In the genomic region with DNA sequence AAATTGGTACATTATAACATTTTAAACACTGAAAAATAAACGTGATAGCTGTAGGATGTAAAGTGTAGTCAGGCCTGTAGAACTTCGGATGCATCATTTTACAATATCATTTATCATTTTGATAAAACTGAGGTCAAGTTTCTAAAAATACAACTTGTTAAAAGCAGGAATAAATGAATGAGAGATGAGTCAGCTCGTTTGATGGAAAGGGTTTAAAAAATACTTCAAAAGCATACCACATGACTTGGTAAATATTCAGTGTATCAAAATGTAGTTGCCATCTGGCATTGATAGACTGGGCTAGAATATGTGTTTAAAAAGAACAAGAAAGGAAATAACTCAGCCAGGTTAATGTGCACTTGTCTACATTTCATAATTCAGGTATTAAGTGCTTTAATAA, we compare ENCODE assay signal across 12 cellular contexts.
DNase-seq lines count a peak whose midpoint lies in the region; ATAC-seq and TF ChIP-seq lines count a peak whose summit lies in the region.
"Had no signal": no experiment of that assay in that cellular context is flagged by ENCODE, and none has a peak within 500 bp of the region (broad histone marks: within the 10 kb centered on the region; RNA-seq: fewer than 3 reads in every experiment).

No MANE protein-coding gene starts in this region.

- H3K14ac ChIP-seq in neuronal stem cell (ENCODE audit: low read length), result no peak overlapping the region

- H2BK120ac ChIP-seq in neuronal stem cell (ENCODE audit: low read depth, low read length), result no peak overlapping the region

- no peak overlapping the region for H3K4me2 ChIP-seq in neuronal stem cell (ENCODE audit: insufficient read depth, low read length, poor library complexity, severe bottlenecking)

- H3K79me1 ChIP-seq in neuronal stem cell (ENCODE audit: low read depth, low read length), result no peaks in the 10 kb centered on the region

- DNase-seq in AG08396 (ENCODE audit: low spot score), result peak; percentile 9
- DNase-seq in HS-5 (ENCODE audit: low read depth), result peak; percentile 72
- no peak for DNase-seq in chondrocyte (ENCODE audit: low spot score)
- no peak for DNase-seq in memory B cell (ENCODE audit: low spot score in 2 of 2)
- DNase-seq in Peyer's patch, result no peak
- no peak for DNase-seq in neuronal stem cell (ENCODE audit: low spot score)
- DNase-seq: activated B cell treated with CpG ODN at 0.5 μM for 24 hours; activated naive CD4-positive, alpha-beta T cell treated with anti-CD3 and anti-CD28 coated beads for 36 hours; CD4-positive, alpha-beta memory T cell had no signal

- H2BK15ac ChIP-seq in neuronal stem cell (ENCODE audit: low read length), result no peak overlapping the region

- no peaks in the 10 kb centered on the region for H3K36me3 Mint-ChIP-seq in chondrocyte (ENCODE audit: low read depth)
- peaks cover 3% of the 10 kb centered on the region for H3K36me3 Mint-ChIP-seq in memory B cell

- no peaks in the 10 kb centered on the region for H3K27me3 ChIP-seq in Peyer's patch
- no peaks in the 10 kb centered on the region for H3K27me3 ChIP-seq in neuronal stem cell (ENCODE audit: control insufficient read depth in 3 of 3, insufficient read depth in 3 of 3, low read depth in 1 of 3, low read length in 3 of 3)

- TF ChIP-seq POLR2A in Peyer's patch (IDR thresholded peaks at IDR 0.05), result no peak

- H3K4me1 Mint-ChIP-seq in chondrocyte (ENCODE audit: low read depth), result peaks cover 28% of the 10 kb centered on the region
- peaks cover 2% of the 10 kb centered on the region for H3K4me1 Mint-ChIP-seq in memory B cell

- no peak overlapping the region for H2BK12ac ChIP-seq in neuronal stem cell (ENCODE audit: low read length)

- no peaks in the 10 kb centered on the region for H3K27me3 Mint-ChIP-seq in chondrocyte (ENCODE audit: low read depth)
- no peaks in the 10 kb centered on the region for H3K27me3 Mint-ChIP-seq in memory B cell
- H3K27me3 Mint-ChIP-seq: activated B cell treated with CpG ODN at 0.5 μM for 24 hours; CD4-positive, alpha-beta memory T cell had no signal

- no peak overlapping the region for H3K4ac ChIP-seq in neuronal stem cell (ENCODE audit: low read length)

- no CpG with 5 or more reads among the region's 3 CpGs for WGBS in neuronal stem cell (ENCODE audit: extremely low coverage in 2 of 2, insufficient read length in 2 of 2, insufficient replicate concordance in 1 of 2), 2 donors

- H3K4me3 Mint-ChIP-seq in chondrocyte (ENCODE audit: unreplicated experiment) (no peak overlapping the region), memory B cell (no peak overlapping the region)
- H3K4me3 Mint-ChIP-seq: activated B cell treated with CpG ODN at 0.5 μM for 24 hours; activated naive CD4-positive, alpha-beta T cell treated with anti-CD3 and anti-CD28 coated beads for 36 hours; CD4-positive, alpha-beta memory T cell had no signal

- TF ChIP-seq CTCF in chondrocyte (IDR thresholded peaks at IDR 0.05) (no peak), Peyer's patch (IDR thresholded peaks at IDR 0.05) (no peak)

- H3K27ac Mint-ChIP-seq in chondrocyte (ENCODE audit: unreplicated experiment), result peak overlapping the region; percentile 13
- peak overlapping the region; percentile 20 for H3K27ac Mint-ChIP-seq in memory B cell
- H3K27ac Mint-ChIP-seq: activated B cell treated with CpG ODN at 0.5 μM for 24 hours; activated naive CD4-positive, alpha-beta T cell treated with anti-CD3 and anti-CD28 coated beads for 36 hours; CD4-positive, alpha-beta memory T cell had no signal

- no peak overlapping the region for H4K8ac ChIP-seq in neuronal stem cell (ENCODE audit: low read depth, low read length)

- H3K4me1 ChIP-seq in Peyer's patch, result no peaks in the 10 kb centered on the region
- H3K4me1 ChIP-seq in neuronal stem cell (ENCODE audit: control insufficient read depth in 2 of 2, insufficient read depth in 1 of 2, low read depth in 1 of 2, low read length in 2 of 2), result peaks cover 0 to 7% of the 10 kb centered on the region in 2 donors

- H2AFZ ChIP-seq in neuronal stem cell (ENCODE audit: low read length), result no peak overlapping the region

- H3K4me3 ChIP-seq in Peyer's patch (no peak overlapping the region), neuronal stem cell (ENCODE audit: low read length in 2 of 2) (no peak overlapping the region)
- H3K4me3 ChIP-seq: thoracic aorta had no signal

- H3K18ac ChIP-seq in neuronal stem cell (ENCODE audit: low read length), result no peak overlapping the region

- H4K91ac ChIP-seq in neuronal stem cell (ENCODE audit: low read depth, low read length, poor library complexity), result no peak overlapping the region

- H3K27ac ChIP-seq in Peyer's patch, result no peak overlapping the region
- no peak overlapping the region for H3K27ac ChIP-seq in neuronal stem cell (replicated peaks; ENCODE audit: low read length)

- no peak overlapping the region for H2AK5ac ChIP-seq in neuronal stem cell (ENCODE audit: low read depth, low read length)

- no peak overlapping the region for H3K9ac ChIP-seq in neuronal stem cell (ENCODE audit: low read depth, low read length, poor library complexity)

- peaks cover 3% of the 10 kb centered on the region for H3K9me3 Mint-ChIP-seq in chondrocyte (ENCODE audit: low read depth)
- no peaks in the 10 kb centered on the region for H3K9me3 Mint-ChIP-seq in memory B cell
- H3K9me3 Mint-ChIP-seq: activated B cell treated with CpG ODN at 0.5 μM for 24 hours; CD4-positive, alpha-beta memory T cell had no signal

- ATAC-seq in memory B cell (ENCODE audit: low read depth) (no peak), GM19023 (IDR thresholded peaks at IDR 0.05; ENCODE audit: unreplicated experiment) (no peak), HG03196 (IDR thresholded peaks at IDR 0.05; ENCODE audit: unreplicated experiment) (no peak)

- no peak overlapping the region for H3K23ac ChIP-seq in neuronal stem cell (ENCODE audit: low read depth, low read length, poor library complexity)

- H2BK5ac ChIP-seq in neuronal stem cell (ENCODE audit: low read length), result no peak overlapping the region

- no peaks in the 10 kb centered on the region for H3K36me3 ChIP-seq in Peyer's patch
- no peaks in the 10 kb centered on the region for H3K36me3 ChIP-seq in neuronal stem cell (replicated peaks in 1 of 2; ENCODE audit: control insufficient read depth in 2 of 2, insufficient read depth in 2 of 2, low read length in 2 of 2)
- H3K36me3 ChIP-seq: thoracic aorta had no signal

- no peaks in the 10 kb centered on the region for H3K9me3 ChIP-seq in Peyer's patch
- peaks cover 0 to 5% of the 10 kb centered on the region in 2 donors for H3K9me3 ChIP-seq in neuronal stem cell (replicated peaks in 1 of 2; ENCODE audit: control insufficient read depth in 2 of 2, insufficient read depth in 1 of 2, low read depth in 1 of 2, low read length in 2 of 2)
- H3K9me3 ChIP-seq: thoracic aorta had no signal

Comparison
In these comparisons a context has a peak if more than half of its experiments do, and no peak if none do; other contexts are left out.
1. DNase-seq: peak in AG08396 (single experiment) and HS-5 (single experiment); none in chondrocyte (single experiment), memory B cell (0 of 2), Peyer's patch (0 of 3) and neuronal stem cell (single experiment).